Comparison of ENCODE assay signal across 9 cellular contexts in the genomic region with DNA sequence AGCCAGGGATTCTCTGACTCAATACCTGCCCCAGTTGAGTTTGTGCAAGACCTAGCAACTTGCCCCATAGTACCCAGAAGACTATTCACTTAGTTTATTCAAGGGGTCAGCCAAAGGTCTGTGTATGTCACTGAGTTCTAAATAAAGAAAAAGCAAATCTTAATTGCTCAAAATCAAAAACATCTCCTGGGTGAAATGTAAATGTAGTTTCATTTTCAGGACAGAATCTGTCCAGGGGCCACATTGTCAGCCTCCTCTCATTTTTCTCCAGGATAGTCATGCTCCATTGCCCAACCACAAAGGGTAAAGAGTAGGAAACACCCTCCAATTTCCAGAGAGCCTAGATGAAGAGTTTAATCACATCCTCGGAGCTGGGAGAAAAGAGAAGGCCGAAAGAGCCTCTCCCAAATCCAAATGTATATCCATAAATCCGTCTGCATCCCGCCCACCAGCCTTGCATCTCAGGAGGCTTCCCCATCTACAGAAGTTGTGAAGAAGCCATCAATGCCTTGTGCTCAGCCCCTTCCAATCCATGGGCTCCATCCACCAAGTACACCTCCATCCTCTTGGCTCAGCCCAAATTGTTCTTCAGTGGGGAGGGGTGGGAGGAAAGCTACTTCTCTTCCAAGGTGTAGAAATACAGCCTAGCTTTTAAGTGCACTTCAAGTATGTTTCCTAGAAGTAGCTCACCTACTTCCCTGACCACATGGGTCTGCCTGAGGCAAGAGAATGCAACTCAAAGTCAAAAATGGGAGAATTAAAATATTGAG. TPM values are rescaled to one million over a fixed set of nuclear protein-coding genes. Genes with fewer than 3 reads are reported as not detected.
A peak's percentile ranks its signal among the peaks of the same experiment; 100 is the strongest.
DNase-seq lines count a peak whose midpoint lies in the region; ATAC-seq and TF ChIP-seq lines count a peak whose summit lies in the region.
"Had no signal": no experiment of that assay in that cellular context is flagged by ENCODE, and none has a peak within 500 bp of the region (broad histone marks: within the 10 kb centered on the region; RNA-seq: fewer than 3 reads in every experiment).

No MANE protein-coding gene starts in this region.

- intact Hi-C loops in CD4-positive, alpha-beta T cell (cut with DNase I, micrococcal nuclease), result no loop called here
- intact Hi-C loops in colonic mucosa (cut with DNase I), result no loop called here

- H3K27me3 ChIP-seq in CD4-positive, alpha-beta T cell (ENCODE audit: control insufficient read depth, insufficient read depth, low read length), result no peaks in the 10 kb centered on the region
- no peaks in the 10 kb centered on the region for H3K27me3 ChIP-seq in MG63
- H3K27me3 ChIP-seq in colonic mucosa, result no peaks in the 10 kb centered on the region
- no peaks in the 10 kb centered on the region for H3K27me3 ChIP-seq in neutrophil

- H3K9me3 Mint-ChIP-seq in CD4-positive, alpha-beta T cell, result peaks cover 3% of the 10 kb centered on the region
- peaks cover 3% of the 10 kb centered on the region for H3K9me3 Mint-ChIP-seq in nephron progenitor cell

- TF ChIP-seq CTCF in CD4-positive, alpha-beta T cell (IDR thresholded peaks at IDR 0.05), result no peak
- no peak for TF ChIP-seq CTCF in colonic mucosa (IDR thresholded peaks at IDR 0.05)
- TF ChIP-seq CTCF in neutrophil (IDR thresholded peaks at IDR 0.05), result no peak
- TF ChIP-seq CTCF in nephron progenitor cell (IDR thresholded peaks at IDR 0.05), result no peak

- H3K4me1 ChIP-seq in colonic mucosa (no peaks in the 10 kb centered on the region), neutrophil (ENCODE audit: control insufficient read depth in 1 of 2, insufficient read depth in 1 of 2, low read depth in 1 of 2, low read length in 1 of 2) (peaks cover 63 to 80% of the 10 kb centered on the region in 2 experiments)

- H3K27ac ChIP-seq in CD4-positive, alpha-beta T cell (ENCODE audit: low read depth, low read length), result no peak overlapping the region
- H3K27ac ChIP-seq in colonic mucosa (peak overlapping the region; percentile 52), neutrophil (peak overlapping the region; percentile 83)

- no peaks in the 10 kb centered on the region for H3K9me3 ChIP-seq in CD4-positive, alpha-beta T cell (ENCODE audit: control insufficient read depth, low read length)
- H3K9me3 ChIP-seq in MG63, result no peaks in the 10 kb centered on the region
- no peaks in the 10 kb centered on the region for H3K9me3 ChIP-seq in colonic mucosa
- H3K9me3 ChIP-seq in neutrophil, result no peaks in the 10 kb centered on the region

- no peaks in the 10 kb centered on the region for H3K36me3 ChIP-seq in MG63
- H3K36me3 ChIP-seq in colonic mucosa, result no peaks in the 10 kb centered on the region
- H3K36me3 ChIP-seq in neutrophil, result no peaks in the 10 kb centered on the region

- H3K4me1 Mint-ChIP-seq in CD4-positive, alpha-beta T cell (ENCODE audit: low read depth), result peaks cover 83% of the 10 kb centered on the region
- peaks cover 11% of the 10 kb centered on the region for H3K4me1 Mint-ChIP-seq in nephron progenitor cell

- peak overlapping the region; percentile 66 for H3K27ac Mint-ChIP-seq in CD4-positive, alpha-beta T cell
- no peak overlapping the region for H3K27ac Mint-ChIP-seq in nephron progenitor cell

- H3K4me3 ChIP-seq in MG63 (no peak overlapping the region), colonic mucosa (no peak overlapping the region), neutrophil (ENCODE audit: low read depth in 1 of 2, low read length in 1 of 2) (peak overlapping the region in 1 of 2 experiments; percentile 39)

- CTCF ChIA-PET in CD4-positive, alpha-beta T cell (lab: Charles Lee), result no interaction called here

- peak overlapping the region; percentile 36 for H3K4me3 Mint-ChIP-seq in CD4-positive, alpha-beta T cell
- H3K4me3 Mint-ChIP-seq in nephron progenitor cell, result no peak overlapping the region
- H3K4me3 Mint-ChIP-seq: dendritic cell treated with granulocyte-macrophage colony-stimulating factor and Interleukin-4, amounts not matched to agents 40 ng/mL and 50 ng/mL, for 4 days had no signal

- H3K27me3 Mint-ChIP-seq in CD4-positive, alpha-beta T cell, result no peaks in the 10 kb centered on the region
- peaks cover 2% of the 10 kb centered on the region for H3K27me3 Mint-ChIP-seq in nephron progenitor cell (ENCODE audit: low read depth, poor library complexity)

- H3K36me3 Mint-ChIP-seq in CD4-positive, alpha-beta T cell (ENCODE audit: low read depth), result no peaks in the 10 kb centered on the region
- peaks cover 24% of the 10 kb centered on the region for H3K36me3 Mint-ChIP-seq in nephron progenitor cell (ENCODE audit: low read depth)

- no peak for ATAC-seq in CD4-positive, alpha-beta T cell (ENCODE audit: poor library complexity)
- no peak for ATAC-seq in HG02870 (IDR thresholded peaks at IDR 0.05; ENCODE audit: unreplicated experiment)
- ATAC-seq in GM18520 (IDR thresholded peaks at IDR 0.05; ENCODE audit: unreplicated experiment), result no peak

- no peak for DNase-seq in CD4-positive, alpha-beta T cell
- DNase-seq in MG63, result peak; percentile 84
- DNase-seq in colonic mucosa, result no peak
- no peak for DNase-seq in nephron progenitor cell
- DNase-seq in amniotic stem cell (lab: John Stamatoyannopoulos, UW), result no peak

- no peak overlapping the region for H3K9ac ChIP-seq in colonic mucosa (ENCODE audit: low read depth in 2 of 2, low read length in 2 of 2)

- POLR2A ChIA-PET in CD4-positive, alpha-beta T cell (lab: Charles Lee), result interaction anchor here (0.6 kb wide), 1 partner anchor 23 kb away, joined by 5 read pairs; no protein-coding TSS in a partner anchor

RNA-seq across cellular contexts. Expression of gene ADAM19, which starts 26.9 kb away (rescaled TPM):
- total RNA-seq in CD4-positive, alpha-beta T cell, result 10 to 100 TPM; 26.7 to 29.1 TPM
- 10.6 and 16.4 TPM in 2 replicates for total RNA-seq in MG63 (2014; rRNA removed; shearing (Covaris generic); ENCODE audit: low replicate concordance)
- 10 to 100 TPM in 1 of 2 donors, 1 to 10 TPM in 1; 2.9 to 12.8 TPM for total RNA-seq in colonic mucosa
